ENCODE assay signal across 8 cellular contexts in the genomic region with DNA sequence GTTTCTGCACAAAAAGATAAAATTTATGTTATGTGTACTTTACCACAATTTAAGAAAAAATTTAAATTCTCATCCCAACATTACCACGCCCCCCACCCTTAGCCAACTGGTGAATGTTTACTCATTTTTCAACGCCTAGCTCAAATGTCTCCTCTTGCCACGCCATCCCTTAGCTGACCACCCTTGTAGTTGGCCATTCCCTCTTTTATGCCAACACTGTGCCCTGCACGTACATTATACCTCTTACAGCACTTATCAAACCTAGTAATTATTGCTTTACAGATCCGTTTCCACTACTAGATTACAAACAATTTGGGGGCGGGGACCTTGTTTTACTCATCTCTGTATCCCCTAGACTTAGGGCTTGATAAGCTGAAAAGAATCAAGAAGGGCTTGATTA. TPM values are rescaled to one million over a fixed set of nuclear protein-coding genes. Genes with fewer than 3 reads are reported as not detected.
DNase-seq lines count a peak whose midpoint lies in the region; ATAC-seq and TF ChIP-seq lines count a peak whose summit lies in the region.

No MANE protein-coding gene starts in this region.

- H3K27me3 ChIP-seq in MM.1S (replicated peaks; ENCODE audit: insufficient read depth, low read length): no peaks in the 10 kb centered on the region

- H3K4me3 Mint-ChIP-seq in chondrocyte (ENCODE audit: unreplicated experiment) (peak overlapping the region; percentile 65), nephron progenitor cell (peak overlapping the region; percentile 85)

- H3K9me3 Mint-ChIP-seq in chondrocyte (ENCODE audit: low read depth) (no peaks in the 10 kb centered on the region), nephron progenitor cell (peaks cover 69% of the 10 kb centered on the region)

- no peaks in the 10 kb centered on the region for H3F3A ChIP-seq in MM.1S (ENCODE audit: insufficient read depth, low read length)

- H3K9ac ChIP-seq in MM.1S (ENCODE audit: low read length): peak overlapping the region; percentile 47; the same call in 1 of the 2 replicates

- H3K27me3 Mint-ChIP-seq in chondrocyte (ENCODE audit: low read depth) (no peaks in the 10 kb centered on the region), nephron progenitor cell (ENCODE audit: low read depth, poor library complexity) (no peaks in the 10 kb centered on the region)

- ATAC-seq in GM21723 (IDR thresholded peaks at IDR 0.05; ENCODE audit: unreplicated experiment) (no peak), HG03439 (IDR thresholded peaks at IDR 0.05; ENCODE audit: unreplicated experiment) (no peak)

- peak overlapping the region; percentile 78 for H3K4me2 ChIP-seq in MM.1S (ENCODE audit: low read depth, low read length)

- H3K36me3 Mint-ChIP-seq in chondrocyte (ENCODE audit: low read depth) (no peaks in the 10 kb centered on the region), nephron progenitor cell (ENCODE audit: low read depth) (peaks cover 41% of the 10 kb centered on the region)

- H3K9me2 ChIP-seq in MM.1S (replicated peaks; ENCODE audit: insufficient read depth, low read length): no peaks in the 10 kb centered on the region

- no peaks in the 10 kb centered on the region for H4K20me1 ChIP-seq in MM.1S (ENCODE audit: insufficient read depth, low read length)

- H3K27ac Mint-ChIP-seq in chondrocyte (ENCODE audit: unreplicated experiment) (no peak overlapping the region), nephron progenitor cell (no peak overlapping the region)

- peaks cover 24% of the 10 kb centered on the region for H3K79me2 ChIP-seq in MM.1S (ENCODE audit: low read length)

- TF ChIP-seq CTCF in MM.1S (IDR thresholded peaks at IDR 0.05; ENCODE audit: low read length) (no peak), chondrocyte (IDR thresholded peaks at IDR 0.05) (no peak), nephron progenitor cell (IDR thresholded peaks at IDR 0.05) (no peak)

- H3K9me3 ChIP-seq in MM.1S (replicated peaks; ENCODE audit: insufficient read depth, low read length): no peaks in the 10 kb centered on the region

- peaks cover 10% of the 10 kb centered on the region for H3K4me1 Mint-ChIP-seq in chondrocyte (ENCODE audit: low read depth)
- H3K4me1 Mint-ChIP-seq in nephron progenitor cell: peaks cover 8% of the 10 kb centered on the region

- no peaks in the 10 kb centered on the region for H3K4me1 ChIP-seq in MM.1S (ENCODE audit: low read length)

- no peak overlapping the region for H3K27ac ChIP-seq in MM.1S (ENCODE audit: low read length)

- H2AFZ ChIP-seq in MM.1S (ENCODE audit: low read length): no peak overlapping the region

- H3K36me3 ChIP-seq in MM.1S (replicated peaks; ENCODE audit: insufficient read depth, low read length): no peaks in the 10 kb centered on the region

- in situ Hi-C loops in KBM-7 (cut with MboI; ENCODE audit: low pct_unique_long_range_greater_than_20kb, low sequenced_read_pairs): no loop called here

- DNase-seq in ELR (ENCODE audit: low read depth): peak; percentile 25
- DNase-seq in MM.1S: no peak
- no peak for DNase-seq in chondrocyte (ENCODE audit: low spot score)
- DNase-seq in nephron progenitor cell: no peak
- no peak for DNase-seq in KBM-7
- no peak for DNase-seq in COLO829 (ENCODE audit: low spot score)

- peak overlapping the region; percentile 66 for H3K4me3 ChIP-seq in MM.1S (ENCODE audit: low read length)

RNA-seq across cellular contexts. Expression of a gene that starts 0.6 kb away (rescaled TPM):
- 0.82 to 1.9 TPM (median 0.87 TPM) in 3 replicates for total RNA-seq in chondrocyte

RNA-seq across cellular contexts. Expression of a gene that starts 38.9 kb away (rescaled TPM):
- total RNA-seq in chondrocyte: 988 to 1,163 TPM (median 1,016 TPM) in 3 replicates

RNA-seq across cellular contexts. Expression of a gene that starts 56.6 kb away (rescaled TPM):
- total RNA-seq in chondrocyte: 8.7 to 13.4 TPM (median 9.5 TPM) in 3 replicates
